ENCODE assay signal across 14 cellular contexts in the genomic region with DNA sequence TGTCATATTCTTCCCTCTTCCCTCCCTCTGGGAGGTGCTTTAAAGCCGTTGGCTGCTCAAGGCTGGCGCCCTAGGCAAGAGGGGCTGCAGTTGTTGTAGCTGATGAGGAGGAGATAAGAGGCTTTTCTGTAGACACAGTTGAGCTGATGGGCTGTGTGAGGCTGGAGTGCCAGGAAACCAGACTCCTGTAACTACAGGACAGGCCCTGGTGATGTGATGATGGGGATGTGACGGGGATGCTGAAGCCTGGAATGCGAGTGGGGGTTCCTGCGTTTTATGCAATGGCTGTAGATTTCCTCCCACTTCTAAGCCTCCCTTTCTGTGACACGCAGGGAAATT.
"Had no signal": no experiment of that assay in that cellular context is flagged by ENCODE, and none has a peak within 500 bp of the region (broad histone marks: within the 10 kb centered on the region; RNA-seq: fewer than 3 reads in every experiment).

No MANE protein-coding gene starts in this region.

- H3K4me3 ChIP-seq: heart left ventricle, lung, stomach, testis, upper lobe of left lung had no signal

- DNase-seq: activated CD4-positive, alpha-beta T cell treated with anti-CD3 and anti-CD28 coated beads, Interleukin-2, amount 50 U/mL, for 1 hour; activated naive CD4-positive, alpha-beta T cell; activated naive CD8-positive, alpha-beta T cell treated with anti-CD3 and anti-CD28 coated beads, Interleukin-2, amount 10 ng/mL, durations not matched to agents 7 days and 5 days; brain microvascular endothelial cell; cerebellar nuclear complex; heart left ventricle; left cardiac atrium; stimulated activated CD4-positive, alpha-beta T cell treated with anti-CD3 and anti-CD28 coated beads, Interleukin-12 subunit alpha, Interleukin-12 subunit beta, amount 100 ng/mL, for 4 hours; stimulated activated CD4-positive, alpha-beta T cell treated with anti-CD3 and anti-CD28 coated beads, Interleukin-2, amount 100 ng/mL, for 24 hours; stomach; testis had no signal

- H3K27ac ChIP-seq: brain microvascular endothelial cell, epithelial cell of prostate, heart left ventricle, stomach, testis, upper lobe of left lung had no signal

- H3K27me3 ChIP-seq: heart left ventricle, stomach, testis, upper lobe of left lung had no signal

- H3K9me3 ChIP-seq: heart left ventricle, stomach, testis, upper lobe of left lung had no signal

- H3K36me3 ChIP-seq: brain microvascular endothelial cell, heart left ventricle, stomach, upper lobe of left lung had no signal
